Comparison of ENCODE assay signal across 2 cellular contexts in the genomic region with DNA sequence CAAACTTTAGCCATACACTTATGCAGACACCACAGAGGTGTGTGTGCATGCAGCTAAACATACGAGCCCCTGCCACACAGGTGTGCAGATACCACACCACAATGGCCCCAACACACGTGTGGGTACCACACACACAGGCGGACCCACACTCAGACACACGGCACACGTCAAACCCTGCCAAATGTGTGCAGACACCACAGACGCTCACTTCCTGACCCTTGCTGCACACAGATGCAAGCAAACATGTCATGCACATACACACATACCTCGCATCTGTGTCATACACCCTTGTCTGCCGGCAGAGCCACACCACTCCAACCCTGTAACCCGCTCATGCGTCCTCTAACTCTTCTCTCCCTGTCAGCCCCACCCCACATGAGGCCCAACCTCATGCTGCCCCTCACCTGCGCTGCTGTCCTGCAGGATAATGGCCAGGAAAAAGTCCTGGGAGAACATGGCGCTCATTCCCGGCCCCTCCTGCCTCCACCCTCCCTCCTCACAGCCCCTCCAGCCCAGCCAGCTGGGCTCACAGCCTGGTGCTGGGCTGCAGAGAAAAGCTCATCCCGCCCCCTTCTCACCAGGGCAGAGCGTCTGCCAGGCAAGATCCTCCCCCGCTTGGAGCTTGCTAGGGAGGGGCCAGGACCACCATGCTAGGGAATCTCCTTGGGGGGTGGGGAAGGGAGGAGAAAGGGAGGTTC.
A peak's percentile ranks its signal among the peaks of the same experiment; 100 is the strongest.
TF ChIP-seq lines count a peak whose summit lies in the region.

No MANE protein-coding gene starts in this region.

TF ChIP-seq in HEK293, 187 proteins besides CTCF, POLR2A, EP300 and RAD21:
- TF ChIP-seq, protein P1, sequence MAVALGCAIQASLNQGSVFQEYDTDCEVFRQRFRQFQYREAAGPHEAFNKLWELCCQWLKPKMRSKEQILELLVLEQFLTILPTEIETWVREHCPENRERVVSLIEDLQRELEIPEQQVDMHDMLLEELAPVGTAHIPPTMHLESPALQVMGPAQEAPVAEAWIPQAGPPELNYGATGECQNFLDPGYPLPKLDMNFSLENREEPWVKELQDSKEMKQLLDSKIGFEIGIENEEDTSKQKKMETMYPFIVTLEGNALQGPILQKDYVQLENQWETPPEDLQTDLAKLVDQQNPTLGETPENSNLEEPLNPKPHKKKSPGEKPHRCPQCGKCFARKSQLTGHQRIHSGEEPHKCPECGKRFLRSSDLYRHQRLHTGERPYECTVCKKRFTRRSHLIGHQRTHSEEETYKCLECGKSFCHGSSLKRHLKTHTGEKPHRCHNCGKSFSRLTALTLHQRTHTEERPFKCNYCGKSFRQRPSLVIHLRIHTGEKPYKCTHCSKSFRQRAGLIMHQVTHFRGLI (tag by site-specific recombination; IDR thresholded peaks at IDR 0.05), result peak; percentile 85
- TF ChIP-seq ZNF404 (tag by site-specific recombination; IDR thresholded peaks at IDR 0.05) (no peak), ZNF157 (tag by site-specific recombination; IDR thresholded peaks at IDR 0.05) (no peak), ZFP3 (tag by site-specific recombination; IDR thresholded peaks at IDR 0.05; ENCODE audit: low read depth) (no peak)

TF ChIP-seq in K562, 482 proteins besides CTCF, POLR2A, EP300 and RAD21:
- no peak for TF ChIP-seq ZNF347 (CRISPR knock-in tag; IDR thresholded peaks at IDR 0.05; ENCODE audit: low read depth)
- TF ChIP-seq, protein P2, sequence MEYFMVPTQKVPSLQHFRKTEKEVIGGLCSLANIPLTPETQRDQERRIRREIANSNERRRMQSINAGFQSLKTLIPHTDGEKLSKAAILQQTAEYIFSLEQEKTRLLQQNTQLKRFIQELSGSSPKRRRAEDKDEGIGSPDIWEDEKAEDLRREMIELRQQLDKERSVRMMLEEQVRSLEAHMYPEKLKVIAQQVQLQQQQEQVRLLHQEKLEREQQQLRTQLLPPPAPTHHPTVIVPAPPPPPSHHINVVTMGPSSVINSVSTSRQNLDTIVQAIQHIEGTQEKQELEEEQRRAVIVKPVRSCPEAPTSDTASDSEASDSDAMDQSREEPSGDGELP (CRISPR knock-in tag; IDR thresholded peaks at IDR 0.05; ENCODE audit: borderline replicate concordance), result 0 out of 2 replicates have a peak, but pooled peaks have one; percentile 14
- TF ChIP-seq ZNF124 (CRISPR knock-in tag; IDR thresholded peaks at IDR 0.05), result no peak
- TF ChIP-seq, protein P3, sequence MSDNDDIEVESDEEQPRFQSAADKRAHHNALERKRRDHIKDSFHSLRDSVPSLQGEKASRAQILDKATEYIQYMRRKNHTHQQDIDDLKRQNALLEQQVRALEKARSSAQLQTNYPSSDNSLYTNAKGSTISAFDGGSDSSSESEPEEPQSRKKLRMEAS (CRISPR knock-in tag; IDR thresholded peaks at IDR 0.05), result peak; percentile 15; the same call in 1 of the 2 replicates
